26 cellular contexts compared by ENCODE assay signal in genomic region chr11:122487669-122488068, GRCh38.
"Had no signal": no experiment of that assay in that cellular context is flagged by ENCODE, and none has a peak within 500 bp of the region (broad histone marks: within the 10 kb centered on the region; RNA-seq: fewer than 3 reads in every experiment).

No MANE protein-coding gene starts in this region.

- H3K9me3 ChIP-seq: pancreas, prostate gland, sigmoid colon, uterus had no signal

- H3K4me1 ChIP-seq: pancreas, prostate gland, right lobe of liver, stomach, transverse colon, upper lobe of right lung, uterus had no signal

- DNase-seq: naive B cell; naive thymus-derived CD8-positive, alpha-beta T cell; nephron progenitor cell; nucleus accumbens; pancreas; right cardiac atrium; right lobe of liver; sigmoid colon; small intestine; stimulated activated CD4-positive, alpha-beta T cell treated with anti-CD3 and anti-CD28 coated beads, Interleukin-15, amount 100 ng/mL, for 24 hours; stimulated activated CD4-positive, alpha-beta T cell treated with anti-CD3 and anti-CD28 coated beads, Interleukin-2, amount 100 ng/mL, for 24 hours; stimulated activated CD4-positive, alpha-beta T cell treated with anti-CD3 and anti-CD28 coated beads, Interleukin-2, amount 100 ng/mL, for 48 hours; stimulated activated CD4-positive, alpha-beta T cell treated with anti-CD3 and anti-CD28 coated beads, Interleukin-4, amount 100 ng/mL, for 24 hours; stimulated activated naive B cell treated with anti-CD40 and anti-IgM and Interleukin-4, amounts not matched to agents 10 μg/mL and 1 μg/mL and 100 μg/mL, for 72 hours; stimulated activated naive CD4-positive, alpha-beta T cell treated with Interleukin-2 at 50 U/mL for 16 hours; stomach; tibial artery; transverse colon; upper lobe of right lung; uterus had no signal

- H3K4me3 ChIP-seq: pancreas, prostate gland, right lobe of liver, sigmoid colon, stomach, tibial artery, transverse colon, upper lobe of right lung, uterus had no signal

- H3K27me3 Mint-ChIP-seq: stimulated activated naive CD8-positive, alpha-beta T cell treated with anti-CD3 and anti-CD28 coated beads, Interleukin-15, Interleukin-2, amounts not matched to agents 100 ng/mL and 50 ng/mL, for 24 hours; type B pancreatic cell had no signal

- H3K4me1 Mint-ChIP-seq: naive B cell; naive thymus-derived CD8-positive, alpha-beta T cell; nephron progenitor cell; stimulated activated effector memory CD8-positive, alpha-beta T cell treated with anti-CD3 and anti-CD28 coated beads, Interleukin-12 subunit alpha, Interleukin-12 subunit beta, amount 100 ng/mL, for 72 hours; stimulated activated naive B cell treated with anti-CD40 and anti-IgM and Interleukin-4, amounts not matched to agents 10 μg/mL and 1 μg/mL and 100 μg/mL, for 72 hours had no signal

- H3K27ac ChIP-seq: neutrophil, pancreas, prostate gland, right lobe of liver, sigmoid colon, stomach, tibial artery, transverse colon, upper lobe of right lung, uterus had no signal

- H3K4me3 Mint-ChIP-seq: naive B cell; natural killer cell treated with Interleukin-12 subunit alpha and Interleukin-12 subunit beta and Interleukin-15 and Interleukin-18, amount 100 ng/mL, for 72 hours; nephron progenitor cell; stimulated activated effector memory CD8-positive, alpha-beta T cell treated with anti-CD3 and anti-CD28 coated beads, Interleukin-12 subunit alpha, Interleukin-12 subunit beta, amount 100 ng/mL, for 72 hours; stimulated activated naive B cell treated with anti-CD40 and anti-IgM and Interleukin-4, amounts not matched to agents 10 μg/mL and 1 μg/mL and 100 μg/mL, for 72 hours; stimulated activated naive CD8-positive, alpha-beta T cell treated with anti-CD3 and anti-CD28 coated beads, Interleukin-15, Interleukin-2, amounts not matched to agents 100 ng/mL and 50 ng/mL, for 24 hours; type B pancreatic cell had no signal

- H3K27me3 ChIP-seq: neutrophil, pancreas, right lobe of liver, sigmoid colon, stomach, tibial artery, transverse colon, upper lobe of right lung, uterus had no signal

- H3K36me3 Mint-ChIP-seq: stimulated activated effector memory CD8-positive, alpha-beta T cell treated with anti-CD3 and anti-CD28 coated beads, Interleukin-12 subunit alpha, Interleukin-12 subunit beta, amount 100 ng/mL, for 72 hours; type B pancreatic cell had no signal

- H3K27ac Mint-ChIP-seq: naive B cell; naive thymus-derived CD8-positive, alpha-beta T cell; natural killer cell treated with Interleukin-12 subunit alpha and Interleukin-12 subunit beta and Interleukin-15 and Interleukin-18, amount 100 ng/mL, for 72 hours; nephron progenitor cell; stimulated activated effector memory CD8-positive, alpha-beta T cell treated with anti-CD3 and anti-CD28 coated beads, Interleukin-12 subunit alpha, Interleukin-12 subunit beta, amount 100 ng/mL, for 72 hours; stimulated activated naive B cell treated with anti-CD40 and anti-IgM and Interleukin-4, amounts not matched to agents 10 μg/mL and 1 μg/mL and 100 μg/mL, for 72 hours; stimulated activated naive CD8-positive, alpha-beta T cell treated with anti-CD3 and anti-CD28 coated beads, Interleukin-15, Interleukin-2, amounts not matched to agents 100 ng/mL and 50 ng/mL, for 24 hours; type B pancreatic cell had no signal

- H3K36me3 ChIP-seq: neutrophil, pancreas, prostate gland, right lobe of liver, sigmoid colon, stomach, tibial artery, transverse colon, upper lobe of right lung, uterus had no signal

- ATAC-seq: naive thymus-derived CD8-positive, alpha-beta T cell; natural killer cell treated with Interleukin-12 subunit alpha and Interleukin-12 subunit beta and Interleukin-15 and Interleukin-18, amount 100 ng/mL, for 72 hours; right cardiac atrium; right lobe of liver; stimulated activated naive B cell treated with anti-CD40 and anti-IgM and Interleukin-4, amounts not matched to agents 10 μg/mL and 1 μg/mL and 100 μg/mL, for 72 hours; upper lobe of right lung had no signal
